Comparison of ENCODE assay signal across 20 cellular contexts in the genomic region with DNA sequence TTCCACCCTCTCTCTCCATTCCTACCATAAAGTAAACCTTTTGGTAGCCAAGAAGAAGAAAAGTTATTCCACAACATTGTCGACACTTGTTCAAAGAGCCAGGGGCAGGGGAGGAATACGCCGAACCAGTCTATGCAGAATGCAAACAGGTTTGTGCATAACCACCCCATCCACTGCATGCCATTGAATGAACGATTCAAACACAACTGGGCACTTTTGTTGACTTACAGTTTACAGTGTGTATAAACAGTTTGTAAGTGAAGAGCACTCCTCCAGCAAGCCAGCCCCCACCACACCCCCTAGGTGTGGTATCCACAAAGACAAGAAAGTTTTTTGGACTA. TPM values are rescaled to one million over a fixed set of nuclear protein-coding genes. Genes with fewer than 3 reads are reported as not detected.
"Had no signal": no experiment of that assay in that cellular context is flagged by ENCODE, and none has a peak within 500 bp of the region (broad histone marks: within the 10 kb centered on the region; RNA-seq: fewer than 3 reads in every experiment).

No MANE protein-coding gene starts in this region.

- ATAC-seq: gastroesophageal sphincter; naive thymus-derived CD8-positive, alpha-beta T cell; stimulated activated naive B cell treated with anti-CD40 and anti-IgM and Interleukin-4, amounts not matched to agents 10 μg/mL and 1 μg/mL and 100 μg/mL, for 72 hours; stimulated activated naive CD8-positive, alpha-beta T cell treated with anti-CD3 and anti-CD28 coated beads, Interleukin-15, amount 100 ng/mL, for 72 hours had no signal

- H3K4me1 ChIP-seq: uterus had no signal

- H3K27me3 ChIP-seq: gastroesophageal sphincter, right atrium auricular region, sigmoid colon, uterus had no signal

- H3K36me3 ChIP-seq: gastroesophageal sphincter, left ventricle myocardium inferior, right atrium auricular region, sigmoid colon, thoracic aorta, uterus had no signal

- H3K4me3 ChIP-seq: gastroesophageal sphincter, left ventricle myocardium inferior, lung, right atrium auricular region, sigmoid colon, skin epidermis, thoracic aorta, uterus had no signal

- H3K27ac ChIP-seq: left ventricle myocardium inferior, right atrium auricular region, thoracic aorta, uterus had no signal

- H3K9me3 ChIP-seq: gastroesophageal sphincter, sigmoid colon, thoracic aorta, uterus had no signal

- DNase-seq: cortex of kidney; effector memory CD4-positive, alpha-beta T cell; erythroblast; glutamatergic neuron; islet precursor cell; left ventricle myocardium inferior; mesendoderm; naive thymus-derived CD8-positive, alpha-beta T cell; posterior cingulate gyrus; sigmoid colon; stimulated activated CD4-positive, alpha-beta T cell treated with anti-CD3 and anti-CD28 coated beads, Interleukin-2, amount 100 ng/mL, for 24 hours; stimulated activated CD4-positive, alpha-beta T cell treated with anti-CD3 and anti-CD28 coated beads, Interleukin-4, amount 100 ng/mL, for 4 hours; stimulated activated naive B cell treated with anti-CD40 and anti-IgM and Interleukin-4, amounts not matched to agents 10 μg/mL and 1 μg/mL and 100 μg/mL, for 72 hours; stimulated activated naive CD8-positive, alpha-beta T cell treated with anti-CD3 and anti-CD28 coated beads, Interleukin-15, amount 100 ng/mL, for 72 hours; uterus had no signal

RNA-seq across cellular contexts. Expression of gene S1PR3, which starts 6.8 kb away (rescaled TPM):
- total RNA-seq: naive thymus-derived CD8-positive, alpha-beta T cell had no signal
- polyA plus RNA-seq: naive thymus-derived CD8-positive, alpha-beta T cell had no signal
